In genomic region chr10:118304521-118304920, GRCh38 we compare ENCODE assay signal across 23 cellular contexts.
"Had no signal": no experiment of that assay in that cellular context is flagged by ENCODE, and none has a peak within 500 bp of the region (broad histone marks: within the 10 kb centered on the region; RNA-seq: fewer than 3 reads in every experiment).

No MANE protein-coding gene starts in this region.

- H3K27me3 Mint-ChIP-seq: activated CD4-positive, alpha-beta memory T cell treated with anti-CD3 and anti-CD28 coated beads, Interleukin-2, amount 10 ng/mL, durations not matched to agents 7 days and 5 days; activated naive CD4-positive, alpha-beta T cell treated with anti-CD3 and anti-CD28 coated beads, Interleukin-2, amount 10 ng/mL, durations not matched to agents 7 days and 5 days; memory B cell; naive thymus-derived CD8-positive, alpha-beta T cell; stimulated activated naive B cell treated with anti-CD40 and anti-IgM and Interleukin-4, amounts not matched to agents 10 μg/mL and 1 μg/mL and 100 μg/mL, for 72 hours had no signal

- H3K27ac Mint-ChIP-seq: activated CD4-positive, alpha-beta memory T cell treated with anti-CD3 and anti-CD28 coated beads, Interleukin-2, amount 10 ng/mL, durations not matched to agents 7 days and 5 days; activated naive CD4-positive, alpha-beta T cell treated with anti-CD3 and anti-CD28 coated beads, Interleukin-2, amount 10 ng/mL, durations not matched to agents 7 days and 5 days; memory B cell; stimulated activated naive B cell treated with anti-CD40 and anti-IgM and Interleukin-4, amounts not matched to agents 10 μg/mL and 1 μg/mL and 100 μg/mL, for 72 hours; T-helper 1 cell treated with Interleukin-12 subunit alpha and Interleukin-12 subunit beta and Interleukin-4 antibody, amounts not matched to agents 30 μg/mL and 1 μg/mL, for 36 hours had no signal

- H3K4me3 Mint-ChIP-seq: activated CD4-positive, alpha-beta memory T cell treated with anti-CD3 and anti-CD28 coated beads, Interleukin-2, amount 10 ng/mL, durations not matched to agents 7 days and 5 days; activated naive CD4-positive, alpha-beta T cell treated with anti-CD3 and anti-CD28 coated beads, Interleukin-2, amount 10 ng/mL, durations not matched to agents 7 days and 5 days; memory B cell; naive thymus-derived CD8-positive, alpha-beta T cell; stimulated activated naive B cell treated with anti-CD40 and anti-IgM and Interleukin-4, amounts not matched to agents 10 μg/mL and 1 μg/mL and 100 μg/mL, for 72 hours; T-helper 1 cell treated with Interleukin-12 subunit alpha and Interleukin-12 subunit beta and Interleukin-4 antibody, amounts not matched to agents 30 μg/mL and 1 μg/mL, for 36 hours had no signal

- H3K9me3 Mint-ChIP-seq: activated CD4-positive, alpha-beta memory T cell treated with anti-CD3 and anti-CD28 coated beads, Interleukin-2, amount 10 ng/mL, durations not matched to agents 7 days and 5 days; activated naive CD4-positive, alpha-beta T cell treated with anti-CD3 and anti-CD28 coated beads, Interleukin-2, amount 10 ng/mL, durations not matched to agents 7 days and 5 days; memory B cell; naive thymus-derived CD8-positive, alpha-beta T cell; stimulated activated naive B cell treated with anti-CD40 and anti-IgM and Interleukin-4, amounts not matched to agents 10 μg/mL and 1 μg/mL and 100 μg/mL, for 72 hours; T-helper 1 cell treated with Interleukin-12 subunit alpha and Interleukin-12 subunit beta and Interleukin-4 antibody, amounts not matched to agents 30 μg/mL and 1 μg/mL, for 36 hours had no signal

- H3K4me1 Mint-ChIP-seq: activated CD4-positive, alpha-beta memory T cell treated with anti-CD3 and anti-CD28 coated beads, Interleukin-2, amount 10 ng/mL, durations not matched to agents 7 days and 5 days; activated naive CD4-positive, alpha-beta T cell treated with anti-CD3 and anti-CD28 coated beads, Interleukin-2, amount 10 ng/mL, durations not matched to agents 7 days and 5 days; memory B cell; stimulated activated naive B cell treated with anti-CD40 and anti-IgM and Interleukin-4, amounts not matched to agents 10 μg/mL and 1 μg/mL and 100 μg/mL, for 72 hours had no signal

- H3K4me3 ChIP-seq: gastrocnemius medialis, hepatocyte, right atrium auricular region, stomach, thyroid gland had no signal

- DNase-seq: activated CD4-positive, alpha-beta memory T cell treated with anti-CD3 and anti-CD28 coated beads, Interleukin-2, amount 10 ng/mL, durations not matched to agents 7 days and 5 days; activated CD4-positive, alpha-beta T cell treated with anti-CD3 and anti-CD28 coated beads for 4 hours; activated CD8-positive, alpha-beta memory T cell treated with anti-CD3 and anti-CD28 coated beads, Interleukin-2, amount 50 U/mL, for 48 hours; activated effector memory CD4-positive, alpha-beta T cell treated with Interleukin-2 at 50 U/mL for 16 hours; activated naive CD4-positive, alpha-beta T cell treated with anti-CD3 and anti-CD28 coated beads, Interleukin-2, amount 10 ng/mL, durations not matched to agents 7 days and 5 days; activated T-cell treated with anti-CD3 and anti-CD28 coated beads, Interleukin-2, amount 50 U/mL, for 48 hours; amniotic stem cell; brain microvascular endothelial cell; gastrocnemius medialis; glutamatergic neuron; midbrain; naive thymus-derived CD8-positive, alpha-beta T cell; stimulated activated CD4-positive, alpha-beta T cell treated with anti-CD3 and anti-CD28 coated beads, Interleukin-15, amount 100 ng/mL, for 24 hours; stimulated activated CD4-positive, alpha-beta T cell treated with anti-CD3 and anti-CD28 coated beads, Interleukin-2, amount 100 ng/mL, for 24 hours; stimulated activated naive B cell treated with anti-CD40 and anti-IgM and Interleukin-4, amounts not matched to agents 10 μg/mL and 1 μg/mL and 100 μg/mL, for 72 hours; stomach; SW 1271; T-helper 9 cell; thyroid gland had no signal

- ATAC-seq: gastrocnemius medialis; naive thymus-derived CD8-positive, alpha-beta T cell; stimulated activated naive B cell treated with anti-CD40 and anti-IgM and Interleukin-4, amounts not matched to agents 10 μg/mL and 1 μg/mL and 100 μg/mL, for 72 hours had no signal
